10 cellular contexts compared by ENCODE assay signal in the genomic region with DNA sequence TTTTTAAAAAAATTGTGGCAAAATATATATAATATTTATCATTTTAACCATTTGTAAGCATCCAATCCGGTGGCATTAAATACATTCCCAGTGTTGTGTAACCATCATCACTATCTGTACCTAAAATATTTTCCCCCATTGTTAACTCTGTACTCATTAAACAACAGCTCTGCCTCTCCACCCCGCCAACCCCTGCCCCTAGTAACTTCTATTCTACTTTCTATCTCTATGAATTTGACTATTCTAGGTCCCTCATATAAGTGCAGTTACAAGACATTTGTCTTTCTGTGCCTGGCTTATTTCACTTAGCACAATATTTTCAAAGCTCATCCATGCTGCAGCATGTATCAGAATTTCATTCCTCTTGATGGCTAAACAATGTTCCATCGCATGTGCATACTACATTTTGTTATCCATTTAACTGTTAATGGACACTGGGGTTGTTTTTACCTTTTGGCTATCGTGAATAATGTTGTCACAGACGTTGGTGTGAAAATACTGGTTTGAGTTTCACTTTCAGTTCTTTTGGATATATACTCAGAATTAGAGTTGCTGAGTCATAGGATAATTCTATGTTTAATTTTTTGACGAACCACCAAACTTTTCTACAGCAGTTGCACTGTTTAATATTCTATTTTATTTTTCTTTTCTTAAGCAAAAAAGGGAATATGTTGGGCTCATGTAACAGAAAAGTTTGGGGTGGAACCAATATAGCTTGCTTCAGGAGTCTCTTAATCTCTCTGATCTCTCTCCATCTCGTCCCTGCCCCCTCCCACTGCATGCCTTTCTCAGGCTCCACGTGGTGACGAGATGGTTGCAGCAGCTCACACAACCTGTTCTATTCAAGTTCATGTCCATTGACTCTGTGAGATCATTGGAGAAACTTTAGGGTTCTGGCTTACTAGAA. TPM values are rescaled to one million over a fixed set of nuclear protein-coding genes. Genes with fewer than 3 reads are reported as not detected.
DNase-seq lines count a peak whose midpoint lies in the region; ATAC-seq and TF ChIP-seq lines count a peak whose summit lies in the region.
"Had no signal": no experiment of that assay in that cellular context is flagged by ENCODE, and none has a peak within 500 bp of the region (broad histone marks: within the 10 kb centered on the region; RNA-seq: fewer than 3 reads in every experiment).

No MANE protein-coding gene starts in this region.

- no peak overlapping the region for H3K4me2 ChIP-seq in neural progenitor cell

- no peak overlapping the region for H3K4me3 Mint-ChIP-seq in neural progenitor cell

- no peak overlapping the region for H3K4me3 ChIP-seq in neural progenitor cell
- H3K4me3 ChIP-seq: gastroesophageal sphincter had no signal

- no peak for TF ChIP-seq CTCF in neural progenitor cell (IDR thresholded peaks at IDR 0.05)

- no peaks in the 10 kb centered on the region for H4K20me1 ChIP-seq in neural progenitor cell (ENCODE audit: low read depth)

- no peaks in the 10 kb centered on the region for H3K36me3 Mint-ChIP-seq in neural progenitor cell

- no peaks in the 10 kb centered on the region for H3K4me1 ChIP-seq in neural progenitor cell
- H3K4me1 ChIP-seq: gastroesophageal sphincter had no signal

- no peaks in the 10 kb centered on the region for H3F3A ChIP-seq in neural progenitor cell (ENCODE audit: low read depth)

- no peaks in the 10 kb centered on the region for H3K27me3 ChIP-seq in neural progenitor cell

- DNase-seq in activated naive CD4-positive, alpha-beta T cell treated with anti-CD3 and anti-CD28 coated beads, Interleukin-2, amount 50 U/mL, for 16 hours, result peak; percentile 50
- peak; percentile 16 to 22 (median 19) for DNase-seq in stimulated activated CD4-positive, alpha-beta T cell treated with anti-CD3 and anti-CD28 coated beads, Interleukin-12 subunit alpha, Interleukin-12 subunit beta, amount 100 ng/mL, for 48 hours (ENCODE audit: low read depth in 2 of 3, low spot score in 1 of 3)
- no peak for DNase-seq in neural progenitor cell (ENCODE audit: low spot score)
- no peak for DNase-seq in NCI-H1694 (lab: John Stamatoyannopoulos, UW)
- DNase-seq in NCI-H187 treated with DMSO at 0.1 percent for 48 hours (lab: John Stamatoyannopoulos, UW), result no peak
- DNase-seq: SW 1271 had no signal

- no peak overlapping the region for H3K27ac ChIP-seq in neural progenitor cell
- H3K27ac ChIP-seq: gastroesophageal sphincter had no signal

- H3K36me3 ChIP-seq in neural progenitor cell, result no peaks in the 10 kb centered on the region
- H3K36me3 ChIP-seq: gastroesophageal sphincter had no signal

- no peaks in the 10 kb centered on the region for H3K79me2 ChIP-seq in neural progenitor cell (ENCODE audit: low read depth)

- no peak overlapping the region for H2AFZ ChIP-seq in neural progenitor cell (replicated peaks)

- H3K4me1 Mint-ChIP-seq in neural progenitor cell, result no peaks in the 10 kb centered on the region

- no peaks in the 10 kb centered on the region for H3K9me3 ChIP-seq in neural progenitor cell (ENCODE audit: low read depth)
- H3K9me3 ChIP-seq: gastroesophageal sphincter had no signal

- H3K9me3 Mint-ChIP-seq in neural progenitor cell, result peaks cover 2% of the 10 kb centered on the region

- H3K27ac Mint-ChIP-seq in neural progenitor cell, result no peak overlapping the region

- ATAC-seq in GM18867 (IDR thresholded peaks at IDR 0.05; ENCODE audit: unreplicated experiment) (peak; percentile 51), HG03354 (IDR thresholded peaks at IDR 0.05; ENCODE audit: poor library complexity, severe bottlenecking, unreplicated experiment) (peak; percentile 59), HG03196 (IDR thresholded peaks at IDR 0.05; ENCODE audit: unreplicated experiment) (no peak)
- ATAC-seq: gastroesophageal sphincter had no signal

- H3K9ac ChIP-seq in neural progenitor cell, result no peak overlapping the region

- H3K27me3 Mint-ChIP-seq in neural progenitor cell (ENCODE audit: insufficient read depth, low read depth), result peaks cover 2% of the 10 kb centered on the region

RNA-seq across cellular contexts. Expression of a gene that starts 25.2 kb away (rescaled TPM):
- 6.5 and 6.9 TPM in 2 replicates for total RNA-seq in neural progenitor cell (ENCODE audit: low replicate concordance)

RNA-seq across cellular contexts. Expression of a gene that starts 28.7 kb away (rescaled TPM):
- total RNA-seq in neural progenitor cell (ENCODE audit: low replicate concordance), result 0.12 and 0.15 TPM in 2 replicates

Comparison
In these comparisons a context has a peak if more than half of its experiments do, and no peak if none do; other contexts are left out.
1. DNase-seq: peak in activated naive CD4-positive, alpha-beta T cell treated with anti-CD3 and anti-CD28 coated beads, Interleukin-2, amount 50 U/mL, for 16 hours (single experiment) and stimulated activated CD4-positive, alpha-beta T cell treated with anti-CD3 and anti-CD28 coated beads, Interleukin-12 subunit alpha, Interleukin-12 subunit beta, amount 100 ng/mL, for 48 hours (3 of 3); none in neural progenitor cell (single experiment), NCI-H1694 (single experiment) and NCI-H187 treated with DMSO at 0.1 percent for 48 hours (single experiment).